22 cellular contexts compared by ENCODE assay signal in the genomic region with DNA sequence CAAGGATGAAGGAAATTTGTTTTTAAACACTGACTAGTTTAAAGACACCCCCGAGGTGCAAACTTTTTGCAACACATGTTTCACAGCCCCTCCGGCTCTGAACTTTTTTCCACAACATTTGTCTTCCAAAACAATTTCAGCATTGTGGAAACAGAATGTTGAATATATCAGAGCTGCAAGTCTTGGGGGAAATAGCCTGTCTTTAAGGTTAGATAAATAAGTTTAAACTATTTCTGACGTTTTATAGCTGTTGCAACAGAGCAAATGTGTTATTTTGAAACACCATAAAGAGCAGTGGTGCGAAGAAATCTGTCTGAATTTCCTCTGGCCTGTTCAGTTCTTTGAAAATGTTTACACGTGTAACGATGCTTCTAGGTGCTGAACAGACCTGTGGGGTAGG.
A peak's percentile ranks its signal among the peaks of the same experiment; 100 is the strongest.
DNase-seq lines count a peak whose midpoint lies in the region; ATAC-seq and TF ChIP-seq lines count a peak whose summit lies in the region.
"Had no signal": no experiment of that assay in that cellular context is flagged by ENCODE, and none has a peak within 500 bp of the region (broad histone marks: within the 10 kb centered on the region; RNA-seq: fewer than 3 reads in every experiment).

No MANE protein-coding gene starts in this region.

- in situ Hi-C loops in ACHN (cut with HindIII; ENCODE audit: low pct_ligation_motif_present, low pct_unique_long_range_greater_than_20kb, low sequenced_read_pairs) (no loop called here), G401 (cut with HindIII; ENCODE audit: low sequenced_read_pairs) (no loop called here)

- H3K36me3 Mint-ChIP-seq in nephron (ENCODE audit: low read depth), result no peaks in the 10 kb centered on the region
- H3K36me3 Mint-ChIP-seq: CD4-positive, CD25-positive, alpha-beta regulatory T cell had no signal

- H3K4me1 ChIP-seq in left ventricle myocardium inferior (peaks cover 5% of the 10 kb centered on the region), vagina (no peaks in the 10 kb centered on the region)
- H3K4me1 ChIP-seq: BLaER1, SJSA1 had no signal

- H3K27ac ChIP-seq in left ventricle myocardium inferior (replicated peaks) (peak overlapping the region; percentile 31), vagina (peak overlapping the region; percentile 4)
- H3K27ac ChIP-seq: BLaER1, HL-60, SJSA1 had no signal

- no peak overlapping the region for H3K4me3 ChIP-seq in left ventricle myocardium inferior
- H3K4me3 ChIP-seq in fibroblast of villous mesenchyme (ENCODE audit: low read depth, low read length), result no peak overlapping the region
- H3K4me3 ChIP-seq in vagina, result no peak overlapping the region
- H3K4me3 ChIP-seq: BLaER1, SJSA1 had no signal

- no peak for ATAC-seq in left cardiac atrium
- ATAC-seq: HCT116, PC-3 had no signal

- peaks cover 3% of the 10 kb centered on the region for H3K9me3 Mint-ChIP-seq in nephron

- H3K4me3 Mint-ChIP-seq in nephron, result no peak overlapping the region
- H3K4me3 Mint-ChIP-seq: CD4-positive, CD25-positive, alpha-beta regulatory T cell had no signal

- H3K36me3 ChIP-seq in left ventricle myocardium inferior (no peaks in the 10 kb centered on the region), vagina (no peaks in the 10 kb centered on the region)
- H3K36me3 ChIP-seq: BLaER1, SJSA1 had no signal

- H3K27me3 ChIP-seq in left ventricle myocardium inferior (ENCODE audit: low read depth) (no peaks in the 10 kb centered on the region), vagina (no peaks in the 10 kb centered on the region)
- H3K27me3 ChIP-seq: BLaER1, SJSA1 had no signal

- TF ChIP-seq CTCF in left ventricle myocardium inferior (IDR thresholded peaks at IDR 0.05; ENCODE audit: borderline replicate concordance) (no peak), fibroblast of villous mesenchyme (IDR thresholded peaks at IDR 0.05; ENCODE audit: insufficient read depth, low read depth, low read length) (no peak), nephron (IDR thresholded peaks at IDR 0.05; ENCODE audit: unreplicated experiment in 3 of 3) (no peak), vagina (IDR thresholded peaks at IDR 0.05) (no peak)

- peak overlapping the region; percentile 37 to 73 (median 48) for H3K27ac Mint-ChIP-seq in nephron
- H3K27ac Mint-ChIP-seq: CD4-positive, CD25-positive, alpha-beta regulatory T cell had no signal

- H3K4me1 Mint-ChIP-seq in nephron, result peaks cover 4% of the 10 kb centered on the region
- H3K4me1 Mint-ChIP-seq: CD4-positive, CD25-positive, alpha-beta regulatory T cell had no signal

- no peak for TF ChIP-seq POLR2A in vagina (IDR thresholded peaks at IDR 0.05)

- DNase-seq in left ventricle myocardium inferior (no peak), left cardiac atrium (no peak), fibroblast of villous mesenchyme (ENCODE audit: low read depth) (peak; percentile 29), vagina (ENCODE audit: extremely low spot score in 2 of 2) (no peak), ACHN (no peak), G401 (ENCODE audit: low spot score) (no peak), NCI-H345 (lab: John Stamatoyannopoulos, UW) (no peak)
- DNase-seq: CD4-positive, CD25-positive, alpha-beta regulatory T cell; NCI-H1092; NCI-H1417 treated with DMSO at 0.1 percent for 48 hours; NCI-H1694 treated with DMSO at 0.1 percent for 48 hours; NCI-H2081; NCI-H2171; NCI-H524 treated with DMSO at 0.1 percent for 48 hours; NCI-H774; NK-92 treated with Interleukin-12 subunit alpha and Interleukin-12 subunit beta, amount 100 ng/mL, for 24 hours; PC-3 had no signal

- H3K9me3 ChIP-seq in left ventricle myocardium inferior (replicated peaks) (peaks cover 3% of the 10 kb centered on the region), vagina (no peaks in the 10 kb centered on the region)
- H3K9me3 ChIP-seq: BLaER1, SJSA1 had no signal

- peaks cover 6% of the 10 kb centered on the region for H3K27me3 Mint-ChIP-seq in nephron (ENCODE audit: low read depth)

- intact Hi-C loops in left ventricle myocardium inferior (cut with micrococcal nuclease), result no loop called here
- intact Hi-C loops in left cardiac atrium (cut with DNase I), result no loop called here
- intact Hi-C loops in vagina (cut with DNase I), result no loop called here
